ENCODE assay signal across 1 cellular context in the genomic region with DNA sequence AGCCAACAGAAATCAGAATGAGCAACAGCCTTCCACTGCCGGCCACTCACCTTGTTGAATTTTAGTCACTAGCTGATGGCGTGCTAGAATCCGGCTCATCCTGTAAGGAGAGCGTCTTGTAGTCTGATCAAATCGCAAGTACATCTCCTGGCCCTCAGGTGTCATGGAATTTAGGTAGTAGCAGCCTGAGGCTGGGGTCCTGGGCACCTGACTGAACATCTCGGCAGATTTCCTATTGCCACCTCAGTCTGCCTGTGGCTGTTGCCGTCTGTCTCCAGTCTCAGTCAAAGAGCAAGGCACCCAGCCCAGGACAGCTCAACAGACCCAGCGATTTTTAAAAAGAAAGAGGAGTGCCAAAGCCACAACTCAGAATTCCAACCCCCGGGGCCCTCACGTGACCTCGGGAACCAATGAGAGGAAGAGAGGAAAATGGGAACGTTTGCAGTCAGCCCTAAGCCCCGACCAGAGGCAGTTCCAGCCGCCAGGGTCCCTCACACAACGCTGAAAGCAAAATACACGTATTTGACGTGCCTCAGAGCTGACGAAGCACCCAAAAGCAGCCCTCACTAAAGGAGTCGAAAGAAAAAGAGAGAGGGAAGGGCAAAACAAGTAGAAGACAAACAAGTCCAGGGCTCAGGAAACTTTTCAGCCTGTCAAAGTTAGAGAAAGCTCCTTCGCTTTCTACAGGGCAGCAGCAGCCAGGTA.
TF ChIP-seq lines count a peak whose summit lies in the region.

A gene with protein sequence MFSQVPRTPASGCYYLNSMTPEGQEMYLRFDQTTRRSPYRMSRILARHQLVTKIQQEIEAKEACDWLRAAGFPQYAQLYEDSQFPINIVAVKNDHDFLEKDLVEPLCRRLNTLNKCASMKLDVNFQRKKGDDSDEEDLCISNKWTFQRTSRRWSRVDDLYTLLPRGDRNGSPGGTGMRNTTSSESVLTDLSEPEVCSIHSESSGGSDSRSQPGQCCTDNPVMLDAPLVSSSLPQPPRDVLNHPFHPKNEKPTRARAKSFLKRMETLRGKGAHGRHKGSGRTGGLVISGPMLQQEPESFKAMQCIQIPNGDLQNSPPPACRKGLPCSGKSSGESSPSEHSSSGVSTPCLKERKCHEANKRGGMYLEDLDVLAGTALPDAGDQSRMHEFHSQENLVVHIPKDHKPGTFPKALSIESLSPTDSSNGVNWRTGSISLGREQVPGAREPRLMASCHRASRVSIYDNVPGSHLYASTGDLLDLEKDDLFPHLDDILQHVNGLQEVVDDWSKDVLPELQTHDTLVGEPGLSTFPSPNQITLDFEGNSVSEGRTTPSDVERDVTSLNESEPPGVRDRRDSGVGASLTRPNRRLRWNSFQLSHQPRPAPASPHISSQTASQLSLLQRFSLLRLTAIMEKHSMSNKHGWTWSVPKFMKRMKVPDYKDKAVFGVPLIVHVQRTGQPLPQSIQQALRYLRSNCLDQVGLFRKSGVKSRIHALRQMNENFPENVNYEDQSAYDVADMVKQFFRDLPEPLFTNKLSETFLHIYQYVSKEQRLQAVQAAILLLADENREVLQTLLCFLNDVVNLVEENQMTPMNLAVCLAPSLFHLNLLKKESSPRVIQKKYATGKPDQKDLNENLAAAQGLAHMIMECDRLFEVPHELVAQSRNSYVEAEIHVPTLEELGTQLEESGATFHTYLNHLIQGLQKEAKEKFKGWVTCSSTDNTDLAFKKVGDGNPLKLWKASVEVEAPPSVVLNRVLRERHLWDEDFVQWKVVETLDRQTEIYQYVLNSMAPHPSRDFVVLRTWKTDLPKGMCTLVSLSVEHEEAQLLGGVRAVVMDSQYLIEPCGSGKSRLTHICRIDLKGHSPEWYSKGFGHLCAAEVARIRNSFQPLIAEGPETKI (minus strand): TSS at position 336 of the 705 bp plus-strand sequence. CDS start 117 bp downstream, at position 219.

TF ChIP-seq in HCT116, 20 proteins besides CTCF, POLR2A, EP300 and RAD21:
- 0 out of 2 replicates have a peak, but pooled peaks have one; percentile 17 for TF ChIP-seq CBX3 (IDR thresholded peaks at IDR 0.05; ENCODE audit: low read depth)
- peak; percentile 56 for TF ChIP-seq POLR2AphosphoS5 (IDR thresholded peaks at IDR 0.05; ENCODE audit: low read depth, low read length)
- TF ChIP-seq, protein P1, sequence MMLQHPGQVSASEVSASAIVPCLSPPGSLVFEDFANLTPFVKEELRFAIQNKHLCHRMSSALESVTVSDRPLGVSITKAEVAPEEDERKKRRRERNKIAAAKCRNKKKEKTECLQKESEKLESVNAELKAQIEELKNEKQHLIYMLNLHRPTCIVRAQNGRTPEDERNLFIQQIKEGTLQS (IDR thresholded peaks at IDR 0.05) = no peak
- TF ChIP-seq SIN3A (IDR thresholded peaks at IDR 0.05; ENCODE audit: low read depth) = no peak
- TF ChIP-seq CEBPB (IDR thresholded peaks at IDR 0.05; ENCODE audit: low read depth) = no peak
- TF ChIP-seq EZH2phosphoT487 (IDR thresholded peaks at IDR 0.05; ENCODE audit: borderline replicate concordance) = no peak
- TF ChIP-seq SRF (IDR thresholded peaks at IDR 0.05; ENCODE audit: low read depth) = no peak
- TF ChIP-seq, protein P2, sequence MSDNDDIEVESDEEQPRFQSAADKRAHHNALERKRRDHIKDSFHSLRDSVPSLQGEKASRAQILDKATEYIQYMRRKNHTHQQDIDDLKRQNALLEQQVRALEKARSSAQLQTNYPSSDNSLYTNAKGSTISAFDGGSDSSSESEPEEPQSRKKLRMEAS (IDR thresholded peaks at IDR 0.05) = peak; percentile 55
- TF ChIP-seq, protein P3, sequence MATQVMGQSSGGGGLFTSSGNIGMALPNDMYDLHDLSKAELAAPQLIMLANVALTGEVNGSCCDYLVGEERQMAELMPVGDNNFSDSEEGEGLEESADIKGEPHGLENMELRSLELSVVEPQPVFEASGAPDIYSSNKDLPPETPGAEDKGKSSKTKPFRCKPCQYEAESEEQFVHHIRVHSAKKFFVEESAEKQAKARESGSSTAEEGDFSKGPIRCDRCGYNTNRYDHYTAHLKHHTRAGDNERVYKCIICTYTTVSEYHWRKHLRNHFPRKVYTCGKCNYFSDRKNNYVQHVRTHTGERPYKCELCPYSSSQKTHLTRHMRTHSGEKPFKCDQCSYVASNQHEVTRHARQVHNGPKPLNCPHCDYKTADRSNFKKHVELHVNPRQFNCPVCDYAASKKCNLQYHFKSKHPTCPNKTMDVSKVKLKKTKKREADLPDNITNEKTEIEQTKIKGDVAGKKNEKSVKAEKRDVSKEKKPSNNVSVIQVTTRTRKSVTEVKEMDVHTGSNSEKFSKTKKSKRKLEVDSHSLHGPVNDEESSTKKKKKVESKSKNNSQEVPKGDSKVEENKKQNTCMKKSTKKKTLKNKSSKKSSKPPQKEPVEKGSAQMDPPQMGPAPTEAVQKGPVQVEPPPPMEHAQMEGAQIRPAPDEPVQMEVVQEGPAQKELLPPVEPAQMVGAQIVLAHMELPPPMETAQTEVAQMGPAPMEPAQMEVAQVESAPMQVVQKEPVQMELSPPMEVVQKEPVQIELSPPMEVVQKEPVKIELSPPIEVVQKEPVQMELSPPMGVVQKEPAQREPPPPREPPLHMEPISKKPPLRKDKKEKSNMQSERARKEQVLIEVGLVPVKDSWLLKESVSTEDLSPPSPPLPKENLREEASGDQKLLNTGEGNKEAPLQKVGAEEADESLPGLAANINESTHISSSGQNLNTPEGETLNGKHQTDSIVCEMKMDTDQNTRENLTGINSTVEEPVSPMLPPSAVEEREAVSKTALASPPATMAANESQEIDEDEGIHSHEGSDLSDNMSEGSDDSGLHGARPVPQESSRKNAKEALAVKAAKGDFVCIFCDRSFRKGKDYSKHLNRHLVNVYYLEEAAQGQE (IDR thresholded peaks at IDR 0.05; ENCODE audit: low read depth) = no peak
- no peak for TF ChIP-seq ELF1 (IDR thresholded peaks at IDR 0.05; ENCODE audit: borderline replicate concordance, low read depth)
- TF ChIP-seq ZFX (IDR thresholded peaks at IDR 0.05) = no peak
- peak; percentile 31; the same call in 1 of the 2 replicates for TF ChIP-seq SP1 (IDR thresholded peaks at IDR 0.05; ENCODE audit: low read depth)
- no peak for TF ChIP-seq JUND (IDR thresholded peaks at IDR 0.05)
- no peak for TF ChIP-seq FOSL1 (IDR thresholded peaks at IDR 0.05; ENCODE audit: low read depth)
- TF ChIP-seq ZNF274 (IDR thresholded peaks at IDR 0.05; ENCODE audit: low read depth, low read length) = no peak
- TF ChIP-seq YY1 (IDR thresholded peaks at IDR 0.05; ENCODE audit: extremely low read depth, insufficient replicate concordance, low read depth, low read length) = no peak
